In genomic region chr7:36637417-36637816, GRCh38 we compare ENCODE assay signal across 1 cellular context.
TF ChIP-seq lines count a peak whose summit lies in the region.

No MANE protein-coding gene starts in this region.

TF ChIP-seq in H1, 55 proteins besides CTCF, POLR2A, EP300 and RAD21 (continued from another document):
- TF ChIP-seq TEAD4 (IDR thresholded peaks at IDR 0.05; ENCODE audit: low read depth, low read length): no peak
